8 cellular contexts compared by ENCODE assay signal in the genomic region with DNA sequence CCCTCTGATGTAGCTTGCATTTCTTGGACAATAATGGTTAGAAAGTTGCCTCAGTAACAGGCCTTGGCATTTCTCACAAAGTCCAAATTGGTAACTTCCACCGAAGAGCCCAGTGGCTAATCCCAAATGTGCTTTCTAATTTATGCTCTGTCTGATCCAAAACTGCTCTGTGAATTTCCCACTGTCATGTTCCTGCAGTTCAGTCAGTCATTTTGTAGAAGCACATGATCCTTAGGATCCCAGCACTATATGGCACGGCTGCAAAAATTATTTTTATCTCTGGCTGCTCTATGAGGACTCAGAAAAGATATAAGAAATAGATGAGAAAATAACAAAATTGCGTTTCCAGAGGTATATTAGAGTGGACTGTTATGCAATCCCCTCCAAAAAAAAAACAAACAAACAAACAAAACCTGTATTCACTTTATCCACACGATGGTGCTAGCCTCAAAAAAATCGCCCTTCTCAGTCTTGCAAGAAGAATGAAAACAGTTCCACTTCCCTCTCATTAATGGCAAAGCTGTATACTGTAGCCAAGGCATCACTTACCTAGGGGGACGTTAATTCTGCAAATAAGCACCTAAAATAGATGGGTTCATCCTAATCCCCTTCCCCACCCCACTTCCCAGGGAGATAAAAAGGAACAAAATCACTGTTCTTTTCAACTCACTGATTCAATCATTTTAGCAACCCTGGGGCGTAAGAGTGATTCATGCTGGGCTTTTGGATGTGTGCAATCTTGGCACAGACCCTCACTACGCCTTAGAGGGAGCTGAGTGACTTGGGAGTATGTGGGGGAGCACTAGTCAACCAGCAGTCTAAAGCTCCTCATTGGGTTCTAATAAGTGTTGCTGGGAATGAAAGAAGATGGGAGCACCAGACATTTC.
DNase-seq lines count a peak whose midpoint lies in the region; ATAC-seq and TF ChIP-seq lines count a peak whose summit lies in the region.

No MANE protein-coding gene starts in this region.

- H2AFZ ChIP-seq in hepatocyte, result no peak overlapping the region

- H3K79me2 ChIP-seq in hepatocyte, result no peaks in the 10 kb centered on the region

- H3K27me3 ChIP-seq in hepatocyte, result no peaks in the 10 kb centered on the region

- no peak overlapping the region for H3K4me2 ChIP-seq in hepatocyte

- TF ChIP-seq CTCF in astrocyte of the cerebellum (IDR thresholded peaks at IDR 0.05; ENCODE audit: low read depth, low read length, missing control alignments) (peak; percentile 58), hepatocyte (IDR thresholded peaks at IDR 0.05; ENCODE audit: poor library complexity) (peak; percentile 80), lower leg skin (IDR thresholded peaks at IDR 0.05) (no peak)

- no peaks in the 10 kb centered on the region for H3K36me3 ChIP-seq in hepatocyte (replicated peaks; ENCODE audit: insufficient read depth, low read depth)

- DNase-seq in ELF-1 (ENCODE audit: low read depth, low spot score), result peak; percentile 66
- DNase-seq in NCI-H1694 (lab: John Stamatoyannopoulos, UW), result peak; percentile 13
- peak; percentile 63 for DNase-seq in astrocyte of the cerebellum (ENCODE audit: low read depth)
- DNase-seq in hepatocyte (ENCODE audit: low spot score), result peak; percentile 71
- DNase-seq in smooth muscle cell of the brain vasculature (ENCODE audit: low read depth, low spot score), result peak; percentile 50
- DNase-seq in 8988T, result no peak
- DNase-seq in lower leg skin (ENCODE audit: low spot score in 2 of 2), result no peak

- H3K27ac ChIP-seq in hepatocyte, result no peak overlapping the region

- peak overlapping the region; percentile 7 for H3K4me3 ChIP-seq in astrocyte of the cerebellum (ENCODE audit: low read depth, low read length)
- H3K4me3 ChIP-seq in hepatocyte, result no peak overlapping the region
- no peak overlapping the region for H3K4me3 ChIP-seq in lower leg skin (ENCODE audit: low read depth, poor library complexity, severe bottlenecking)

- intact Hi-C loops in lower leg skin (cut with DNase I; ENCODE audit: low total_unique reads), result loop anchor here (5.0 kb wide), 1 partner anchor 397 kb away; no protein-coding TSS in a partner anchor

- H3K9me3 ChIP-seq in hepatocyte (ENCODE audit: low read depth), result no peaks in the 10 kb centered on the region

- no peaks in the 10 kb centered on the region for H3K4me1 ChIP-seq in hepatocyte (ENCODE audit: insufficient read depth)

- peak; percentile 76 for ATAC-seq in GM21723 (IDR thresholded peaks at IDR 0.05; ENCODE audit: unreplicated experiment)

- no peaks in the 10 kb centered on the region for H3K9me2 ChIP-seq in hepatocyte (replicated peaks; ENCODE audit: insufficient read depth)

- TF ChIP-seq POLR2A in lower leg skin (IDR thresholded peaks at IDR 0.05), result no peak

- 22% methylated on average over 8 of the region's 8 CpGs for WGBS in hepatocyte (ENCODE audit: low lambda C conversion rate, missing lambda C conversion rate)
- 4 to 6% methylated on average over 8 of the region's 8 CpGs for WGBS in lower leg skin, 2 donors

- in situ Hi-C loops in astrocyte of the cerebellum (cut with HindIII; ENCODE audit: low sequenced_read_pairs), result no loop called here

- no peaks in the 10 kb centered on the region for H4K20me1 ChIP-seq in hepatocyte (ENCODE audit: insufficient read depth, poor library complexity, severe bottlenecking)

Comparison
In these comparisons a context has a peak if more than half of its experiments do, and no peak if none do; other contexts are left out.
1. DNase-seq: peak in ELF-1 (single experiment), NCI-H1694 (single experiment), astrocyte of the cerebellum (single experiment), hepatocyte (single experiment) and smooth muscle cell of the brain vasculature (single experiment); none in 8988T (single experiment) and lower leg skin (0 of 2).
2. CTCF ChIP-seq: peak in astrocyte of the cerebellum (single experiment) and hepatocyte (single experiment); none in lower leg skin (0 of 3).